Comparison of ENCODE assay signal across 11 cellular contexts in the genomic region with DNA sequence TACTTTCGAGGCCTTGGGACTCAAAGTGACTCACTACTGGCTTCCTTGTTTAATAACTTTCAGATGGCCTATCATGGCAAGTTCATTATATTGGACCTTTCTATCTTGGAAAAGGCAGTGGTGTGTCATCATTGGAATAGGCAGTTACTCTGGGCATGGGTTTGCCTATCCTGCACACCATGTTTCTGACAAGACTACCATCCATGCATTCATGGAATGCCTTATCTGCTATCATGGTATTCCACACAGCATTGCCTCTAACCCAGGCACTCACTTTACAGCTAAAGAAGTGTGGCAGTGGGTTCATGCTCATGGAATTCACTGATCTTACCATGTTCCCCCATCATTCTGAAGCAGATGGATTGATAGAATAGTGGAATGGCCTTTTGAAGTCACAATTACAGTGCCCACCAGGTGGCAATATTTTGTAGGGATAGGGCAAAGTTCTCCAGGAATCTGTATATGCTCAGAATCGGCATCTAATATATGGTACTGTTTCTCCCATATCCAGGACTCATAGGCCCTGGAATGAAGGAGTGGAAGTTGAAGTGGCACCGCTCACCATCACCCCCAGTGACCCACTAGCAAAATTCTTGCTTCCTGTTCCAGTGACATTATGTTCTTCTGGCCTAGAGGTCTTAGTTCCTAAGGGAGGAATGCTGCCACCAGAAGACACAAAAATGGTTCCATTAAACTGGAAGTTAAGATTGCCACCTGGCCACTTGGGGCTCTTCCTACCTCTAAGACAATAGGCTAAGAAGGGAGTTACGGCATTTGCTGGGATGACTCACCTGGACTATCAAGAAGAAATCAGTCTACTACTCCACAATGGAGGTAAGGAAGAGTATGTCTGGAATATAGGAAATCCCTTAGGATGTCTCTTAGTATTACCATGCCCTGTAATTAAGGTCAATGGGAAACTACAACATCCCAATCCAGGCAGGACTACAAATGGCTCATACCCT.
DNase-seq lines count a peak whose midpoint lies in the region; ATAC-seq and TF ChIP-seq lines count a peak whose summit lies in the region.
"Had no signal": no experiment of that assay in that cellular context is flagged by ENCODE, and none has a peak within 500 bp of the region (broad histone marks: within the 10 kb centered on the region; RNA-seq: fewer than 3 reads in every experiment).

No MANE protein-coding gene starts in this region.

- in situ Hi-C loops in GM13976 (cut with MboI; ENCODE audit: low sequenced_read_pairs, unreplicated experiment), result no loop called here

- POLR2A ChIA-PET in PC-3 (lab: Charles Lee; ENCODE audit: unreplicated experiment), result no interaction called here

- H3K27me3 Mint-ChIP-seq in activated naive CD4-positive, alpha-beta T cell treated with anti-CD3 and anti-CD28 coated beads, Interleukin-2, amount 10 ng/mL, durations not matched to agents 7 days and 5 days, result no peaks in the 10 kb centered on the region
- H3K27me3 Mint-ChIP-seq: stimulated activated naive CD8-positive, alpha-beta T cell treated with anti-CD3 and anti-CD28 coated beads, Interleukin-15, amount 100 ng/mL, for 72 hours had no signal

- H3K9me2 ChIP-seq in PC-3 (replicated peaks; ENCODE audit: low read length), result no peaks in the 10 kb centered on the region

- no peaks in the 10 kb centered on the region for H3K4me1 ChIP-seq in PC-3 (ENCODE audit: insufficient read depth, low read length)

- DNase-seq in DMS53 (lab: John Stamatoyannopoulos, UW), result peak; percentile 72
- peak; percentile 62 for DNase-seq in PC-3
- peak; percentile 9 for DNase-seq in kidney tubule cell (ENCODE audit: low spot score)
- no peak for DNase-seq in activated CD8-positive, alpha-beta memory T cell treated with anti-CD3 and anti-CD28 coated beads for 24 hours
- DNase-seq in GM13976 (ENCODE audit: low spot score), result no peak
- no peak for DNase-seq in activated naive CD4-positive, alpha-beta T cell treated with anti-CD3 and anti-CD28 coated beads, Interleukin-2, amount 10 ng/mL, durations not matched to agents 7 days and 5 days
- DNase-seq: NCI-H2107; stimulated activated naive CD8-positive, alpha-beta T cell treated with anti-CD3 and anti-CD28 coated beads, Interleukin-15, amount 100 ng/mL, for 72 hours had no signal

- H3F3A ChIP-seq in PC-3 (ENCODE audit: low read length, unreplicated experiment), result no peaks in the 10 kb centered on the region

- no peaks in the 10 kb centered on the region for H3K9me3 ChIP-seq in PC-3 (ENCODE audit: low read length)

- no peaks in the 10 kb centered on the region for H3K79me2 ChIP-seq in PC-3 (ENCODE audit: low read length)

- BruUV-seq in PC-3 (replicated peaks; lab: Mats Ljungman, UMichigan), result no TSS peak

- H3K4me1 Mint-ChIP-seq in activated naive CD4-positive, alpha-beta T cell treated with anti-CD3 and anti-CD28 coated beads, Interleukin-2, amount 10 ng/mL, durations not matched to agents 7 days and 5 days, result no peaks in the 10 kb centered on the region
- H3K4me1 Mint-ChIP-seq: stimulated activated naive CD8-positive, alpha-beta T cell treated with anti-CD3 and anti-CD28 coated beads, Interleukin-15, amount 100 ng/mL, for 72 hours had no signal

- TF ChIP-seq CTCF in LNCAP (IDR thresholded peaks at IDR 0.05), result peak; percentile 58
- TF ChIP-seq CTCF in PC-3 (conservative IDR thresholded peaks at IDR 0.05; ENCODE audit: low read depth, low read length), result peak; percentile 70
- no peak for TF ChIP-seq CTCF in GM13976 (IDR thresholded peaks at IDR 0.05; ENCODE audit: borderline replicate concordance, control extremely low read depth, extremely low read depth, insufficient read depth, missing control alignments)

- no peak overlapping the region for H2AFZ ChIP-seq in PC-3 (ENCODE audit: low read length)

- H3K9me3 Mint-ChIP-seq in activated naive CD4-positive, alpha-beta T cell treated with anti-CD3 and anti-CD28 coated beads, Interleukin-2, amount 10 ng/mL, durations not matched to agents 7 days and 5 days, result peaks cover 6% of the 10 kb centered on the region

- no peaks in the 10 kb centered on the region for H3K36me3 ChIP-seq in PC-3 (ENCODE audit: low read depth, low read length)

- H4K20me1 ChIP-seq in PC-3 (ENCODE audit: low read length), result no peaks in the 10 kb centered on the region

- ATAC-seq in PC-3 (peak; percentile 68), GM18907 (IDR thresholded peaks at IDR 0.05; ENCODE audit: unreplicated experiment) (no peak)
- ATAC-seq: activated CD4-positive, CD25-positive, alpha-beta regulatory T cell treated with anti-CD3 and anti-CD28 coated beads, Interleukin-2, amount 50 U/mL, for 24 hours; stimulated activated naive CD8-positive, alpha-beta T cell treated with anti-CD3 and anti-CD28 coated beads, Interleukin-15, amount 100 ng/mL, for 72 hours had no signal

- H3K27ac Mint-ChIP-seq in activated naive CD4-positive, alpha-beta T cell treated with anti-CD3 and anti-CD28 coated beads, Interleukin-2, amount 10 ng/mL, durations not matched to agents 7 days and 5 days, result no peak overlapping the region
- H3K27ac Mint-ChIP-seq: stimulated activated naive CD8-positive, alpha-beta T cell treated with anti-CD3 and anti-CD28 coated beads, Interleukin-15, amount 100 ng/mL, for 72 hours had no signal

- intact Hi-C loops in PC-3 (cut with micrococcal nuclease), result loop anchor here (1.0 to 10.0 kb wide), 2 partner anchors 34 to 1268 kb away; no protein-coding TSS in a partner anchor

- no peak overlapping the region for H3K27ac ChIP-seq in PC-3 (ENCODE audit: low read length)

- H3K36me3 Mint-ChIP-seq in activated naive CD4-positive, alpha-beta T cell treated with anti-CD3 and anti-CD28 coated beads, Interleukin-2, amount 10 ng/mL, durations not matched to agents 7 days and 5 days, result no peaks in the 10 kb centered on the region

- no peak overlapping the region for H3K4me2 ChIP-seq in PC-3 (ENCODE audit: low read length)

- no peak overlapping the region for H3K9ac ChIP-seq in PC-3 (ENCODE audit: low read length)

- H3K4me3 Mint-ChIP-seq in activated naive CD4-positive, alpha-beta T cell treated with anti-CD3 and anti-CD28 coated beads, Interleukin-2, amount 10 ng/mL, durations not matched to agents 7 days and 5 days, result no peak overlapping the region
- H3K4me3 Mint-ChIP-seq: stimulated activated naive CD8-positive, alpha-beta T cell treated with anti-CD3 and anti-CD28 coated beads, Interleukin-15, amount 100 ng/mL, for 72 hours had no signal

- CTCF ChIA-PET in PC-3 (lab: Charles Lee), result no interaction called here
- CTCF ChIA-PET in activated naive CD4-positive, alpha-beta T cell treated with anti-CD3 and anti-CD28 coated beads, Interleukin-2, amount 10 ng/mL, durations not matched to agents 7 days and 5 days (lab: Charles Lee), result no interaction called here

- no peak overlapping the region for H3K4me3 ChIP-seq in PC-3 (ENCODE audit: low read length)

- no peaks in the 10 kb centered on the region for H3K27me3 ChIP-seq in PC-3 (ENCODE audit: low read length)

Comparison
In these comparisons a context has a peak if more than half of its experiments do, and no peak if none do; other contexts are left out.
1. DNase-seq: peak in DMS53 (single experiment), PC-3 (single experiment) and kidney tubule cell (single experiment); none in activated CD8-positive, alpha-beta memory T cell treated with anti-CD3 and anti-CD28 coated beads for 24 hours (single experiment), GM13976 (single experiment) and activated naive CD4-positive, alpha-beta T cell treated with anti-CD3 and anti-CD28 coated beads, Interleukin-2, amount 10 ng/mL, durations not matched to agents 7 days and 5 days (single experiment).